ENCODE assay signal across 1 cellular context in the genomic region with DNA sequence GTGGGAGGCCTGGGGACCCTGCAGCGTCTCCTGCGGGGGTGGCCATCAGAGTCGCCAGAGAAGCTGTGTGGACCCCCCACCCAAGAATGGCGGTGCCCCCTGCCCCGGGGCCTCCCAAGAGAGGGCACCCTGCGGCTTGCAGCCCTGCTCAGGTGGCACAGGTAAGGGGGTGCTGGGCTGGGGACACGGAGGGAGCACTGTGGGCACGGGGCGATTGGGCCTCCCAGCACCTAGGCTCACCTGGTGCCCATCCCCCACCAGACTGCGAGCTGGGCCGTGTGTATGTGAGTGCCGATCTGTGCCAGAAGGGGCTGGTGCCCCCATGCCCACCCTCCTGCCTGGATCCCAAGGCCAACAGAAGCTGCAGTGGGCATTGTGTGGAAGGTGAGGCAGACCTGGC.
TF ChIP-seq lines count a peak whose summit lies in the region.

No MANE protein-coding gene starts in this region.

TF ChIP-seq in H1, 55 proteins besides CTCF, POLR2A, EP300 and RAD21:
- TF ChIP-seq POU5F1 (IDR thresholded peaks at IDR 0.05; ENCODE audit: low read depth, low read length) (no peak), BRCA1 (IDR thresholded peaks at IDR 0.05; ENCODE audit: low read depth, low read length) (no peak), ZNF274 (IDR thresholded peaks at IDR 0.05; ENCODE audit: borderline replicate concordance, extremely low read depth, low read length) (no peak), MAFK (IDR thresholded peaks at IDR 0.05; ENCODE audit: low read depth, low read length) (no peak), HDAC2 (IDR thresholded peaks at IDR 0.05; ENCODE audit: borderline replicate concordance in 1 of 2, low read depth in 2 of 2, low read length in 2 of 2) (no peak), SIX5 (IDR thresholded peaks at IDR 0.05; ENCODE audit: low read depth, low read length) (no peak), POLR2AphosphoS5 (IDR thresholded peaks at IDR 0.05; ENCODE audit: low read depth, low read length) (no peak), TCF12 (IDR thresholded peaks at IDR 0.05; ENCODE audit: low read depth, low read length) (no peak), RXRA (IDR thresholded peaks at IDR 0.05; ENCODE audit: insufficient read depth, low read depth, low read length) (no peak), SIN3A (conservative IDR thresholded peaks at IDR 0.05 in 1 of 2, IDR thresholded peaks at IDR 0.05 in 1 of 2; ENCODE audit: low read depth in 1 of 2, low read length in 2 of 2) (no peak), RFX5 (IDR thresholded peaks at IDR 0.05; ENCODE audit: borderline replicate concordance, low read depth, low read length) (no peak), SP2 (IDR thresholded peaks at IDR 0.05; ENCODE audit: low read length) (no peak), CTBP2 (IDR thresholded peaks at IDR 0.05; ENCODE audit: borderline replicate concordance, insufficient read depth, insufficient read length, low read length) (no peak), NRF1 (IDR thresholded peaks at IDR 0.05; ENCODE audit: low read depth, low read length) (no peak), EGR1 (IDR thresholded peaks at IDR 0.05; ENCODE audit: borderline replicate concordance, low read depth, low read length) (no peak), YY1 (IDR thresholded peaks at IDR 0.05; ENCODE audit: low read depth, low read length) (no peak)
- TF ChIP-seq, protein P1, sequence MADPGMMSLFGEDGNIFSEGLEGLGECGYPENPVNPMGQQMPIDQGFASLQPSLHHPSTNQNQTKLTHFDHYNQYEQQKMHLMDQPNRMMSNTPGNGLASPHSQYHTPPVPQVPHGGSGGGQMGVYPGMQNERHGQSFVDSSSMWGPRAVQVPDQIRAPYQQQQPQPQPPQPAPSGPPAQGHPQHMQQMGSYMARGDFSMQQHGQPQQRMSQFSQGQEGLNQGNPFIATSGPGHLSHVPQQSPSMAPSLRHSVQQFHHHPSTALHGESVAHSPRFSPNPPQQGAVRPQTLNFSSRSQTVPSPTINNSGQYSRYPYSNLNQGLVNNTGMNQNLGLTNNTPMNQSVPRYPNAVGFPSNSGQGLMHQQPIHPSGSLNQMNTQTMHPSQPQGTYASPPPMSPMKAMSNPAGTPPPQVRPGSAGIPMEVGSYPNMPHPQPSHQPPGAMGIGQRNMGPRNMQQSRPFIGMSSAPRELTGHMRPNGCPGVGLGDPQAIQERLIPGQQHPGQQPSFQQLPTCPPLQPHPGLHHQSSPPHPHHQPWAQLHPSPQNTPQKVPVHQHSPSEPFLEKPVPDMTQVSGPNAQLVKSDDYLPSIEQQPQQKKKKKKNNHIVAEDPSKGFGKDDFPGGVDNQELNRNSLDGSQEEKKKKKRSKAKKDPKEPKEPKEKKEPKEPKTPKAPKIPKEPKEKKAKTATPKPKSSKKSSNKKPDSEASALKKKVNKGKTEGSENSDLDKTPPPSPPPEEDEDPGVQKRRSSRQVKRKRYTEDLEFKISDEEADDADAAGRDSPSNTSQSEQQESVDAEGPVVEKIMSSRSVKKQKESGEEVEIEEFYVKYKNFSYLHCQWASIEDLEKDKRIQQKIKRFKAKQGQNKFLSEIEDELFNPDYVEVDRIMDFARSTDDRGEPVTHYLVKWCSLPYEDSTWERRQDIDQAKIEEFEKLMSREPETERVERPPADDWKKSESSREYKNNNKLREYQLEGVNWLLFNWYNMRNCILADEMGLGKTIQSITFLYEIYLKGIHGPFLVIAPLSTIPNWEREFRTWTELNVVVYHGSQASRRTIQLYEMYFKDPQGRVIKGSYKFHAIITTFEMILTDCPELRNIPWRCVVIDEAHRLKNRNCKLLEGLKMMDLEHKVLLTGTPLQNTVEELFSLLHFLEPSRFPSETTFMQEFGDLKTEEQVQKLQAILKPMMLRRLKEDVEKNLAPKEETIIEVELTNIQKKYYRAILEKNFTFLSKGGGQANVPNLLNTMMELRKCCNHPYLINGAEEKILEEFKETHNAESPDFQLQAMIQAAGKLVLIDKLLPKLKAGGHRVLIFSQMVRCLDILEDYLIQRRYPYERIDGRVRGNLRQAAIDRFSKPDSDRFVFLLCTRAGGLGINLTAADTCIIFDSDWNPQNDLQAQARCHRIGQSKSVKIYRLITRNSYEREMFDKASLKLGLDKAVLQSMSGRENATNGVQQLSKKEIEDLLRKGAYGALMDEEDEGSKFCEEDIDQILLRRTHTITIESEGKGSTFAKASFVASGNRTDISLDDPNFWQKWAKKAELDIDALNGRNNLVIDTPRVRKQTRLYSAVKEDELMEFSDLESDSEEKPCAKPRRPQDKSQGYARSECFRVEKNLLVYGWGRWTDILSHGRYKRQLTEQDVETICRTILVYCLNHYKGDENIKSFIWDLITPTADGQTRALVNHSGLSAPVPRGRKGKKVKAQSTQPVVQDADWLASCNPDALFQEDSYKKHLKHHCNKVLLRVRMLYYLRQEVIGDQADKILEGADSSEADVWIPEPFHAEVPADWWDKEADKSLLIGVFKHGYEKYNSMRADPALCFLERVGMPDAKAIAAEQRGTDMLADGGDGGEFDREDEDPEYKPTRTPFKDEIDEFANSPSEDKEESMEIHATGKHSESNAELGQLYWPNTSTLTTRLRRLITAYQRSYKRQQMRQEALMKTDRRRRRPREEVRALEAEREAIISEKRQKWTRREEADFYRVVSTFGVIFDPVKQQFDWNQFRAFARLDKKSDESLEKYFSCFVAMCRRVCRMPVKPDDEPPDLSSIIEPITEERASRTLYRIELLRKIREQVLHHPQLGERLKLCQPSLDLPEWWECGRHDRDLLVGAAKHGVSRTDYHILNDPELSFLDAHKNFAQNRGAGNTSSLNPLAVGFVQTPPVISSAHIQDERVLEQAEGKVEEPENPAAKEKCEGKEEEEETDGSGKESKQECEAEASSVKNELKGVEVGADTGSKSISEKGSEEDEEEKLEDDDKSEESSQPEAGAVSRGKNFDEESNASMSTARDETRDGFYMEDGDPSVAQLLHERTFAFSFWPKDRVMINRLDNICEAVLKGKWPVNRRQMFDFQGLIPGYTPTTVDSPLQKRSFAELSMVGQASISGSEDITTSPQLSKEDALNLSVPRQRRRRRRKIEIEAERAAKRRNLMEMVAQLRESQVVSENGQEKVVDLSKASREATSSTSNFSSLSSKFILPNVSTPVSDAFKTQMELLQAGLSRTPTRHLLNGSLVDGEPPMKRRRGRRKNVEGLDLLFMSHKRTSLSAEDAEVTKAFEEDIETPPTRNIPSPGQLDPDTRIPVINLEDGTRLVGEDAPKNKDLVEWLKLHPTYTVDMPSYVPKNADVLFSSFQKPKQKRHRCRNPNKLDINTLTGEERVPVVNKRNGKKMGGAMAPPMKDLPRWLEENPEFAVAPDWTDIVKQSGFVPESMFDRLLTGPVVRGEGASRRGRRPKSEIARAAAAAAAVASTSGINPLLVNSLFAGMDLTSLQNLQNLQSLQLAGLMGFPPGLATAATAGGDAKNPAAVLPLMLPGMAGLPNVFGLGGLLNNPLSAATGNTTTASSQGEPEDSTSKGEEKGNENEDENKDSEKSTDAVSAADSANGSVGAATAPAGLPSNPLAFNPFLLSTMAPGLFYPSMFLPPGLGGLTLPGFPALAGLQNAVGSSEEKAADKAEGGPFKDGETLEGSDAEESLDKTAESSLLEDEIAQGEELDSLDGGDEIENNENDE (IDR thresholded peaks at IDR 0.05; ENCODE audit: insufficient replicate concordance, low read length): no peak
- TF ChIP-seq, protein P2, sequence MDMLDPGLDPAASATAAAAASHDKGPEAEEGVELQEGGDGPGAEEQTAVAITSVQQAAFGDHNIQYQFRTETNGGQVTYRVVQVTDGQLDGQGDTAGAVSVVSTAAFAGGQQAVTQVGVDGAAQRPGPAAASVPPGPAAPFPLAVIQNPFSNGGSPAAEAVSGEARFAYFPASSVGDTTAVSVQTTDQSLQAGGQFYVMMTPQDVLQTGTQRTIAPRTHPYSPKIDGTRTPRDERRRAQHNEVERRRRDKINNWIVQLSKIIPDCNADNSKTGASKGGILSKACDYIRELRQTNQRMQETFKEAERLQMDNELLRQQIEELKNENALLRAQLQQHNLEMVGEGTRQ (IDR thresholded peaks at IDR 0.05; ENCODE audit: low read length): no peak
